Comparison of ENCODE assay signal across 24 cellular contexts in the genomic region with DNA sequence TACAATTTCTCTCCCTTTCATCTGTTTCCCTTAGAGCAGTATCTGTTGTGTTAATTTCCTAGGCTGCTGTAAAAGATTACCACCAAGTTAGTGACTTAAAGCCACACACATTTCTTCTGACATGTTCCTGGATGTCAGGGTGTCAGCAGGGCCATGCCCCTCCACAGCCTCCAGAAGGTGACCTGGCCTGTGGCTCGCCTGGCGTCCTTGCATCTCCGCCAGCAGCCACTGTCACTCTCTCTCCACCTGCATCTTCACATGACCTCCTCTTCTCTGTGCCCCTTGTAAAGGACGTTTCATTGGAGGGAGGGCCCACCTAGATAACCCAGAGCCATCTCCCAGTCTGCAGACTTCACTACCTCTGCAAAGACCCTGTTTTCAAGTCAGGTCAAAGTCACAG.
DNase-seq lines count a peak whose midpoint lies in the region; ATAC-seq, FAIRE-seq and TF ChIP-seq lines count a peak whose summit lies in the region.
"Had no signal": no experiment of that assay in that cellular context is flagged by ENCODE, and none has a peak within 500 bp of the region (broad histone marks: within the 10 kb centered on the region; RNA-seq: fewer than 3 reads in every experiment).

No MANE protein-coding gene starts in this region.

- intact Hi-C loops in GM12878 (cut with micrococcal nuclease; ENCODE audit: unreplicated experiment): no loop called here

- TF ChIP-seq RAD21 in GM12878 (IDR thresholded peaks at IDR 0.05; ENCODE audit: insufficient read depth, low read depth, low read length): no peak

- H3K27ac ChIP-seq in Karpas-422 (ENCODE audit: low read length) (no peak overlapping the region), GM12878 (ENCODE audit: control insufficient read depth, insufficient read depth) (no peak overlapping the region), osteoblast (ENCODE audit: low read depth, low read length) (no peak overlapping the region)
- H3K27ac ChIP-seq: BLaER1 treated with 17β-estradiol and CSF1 and Interleukin-3, amounts not matched to agents 10 nM and 100 nM had no signal

- POLR2A ChIA-PET in GM12878 (lab: Charles Lee): no interaction called here

- no peak overlapping the region for H3K4me2 ChIP-seq in Karpas-422 (ENCODE audit: low read depth, low read length, poor library complexity, severe bottlenecking)
- no peak overlapping the region for H3K4me2 ChIP-seq in GM12878 (ENCODE audit: control insufficient read depth, insufficient read depth)
- no peak overlapping the region for H3K4me2 ChIP-seq in osteoblast (ENCODE audit: insufficient read depth, low read length)
- H3K4me2 ChIP-seq: BLaER1 treated with 17β-estradiol and CSF1 and Interleukin-3, amounts not matched to agents 10 nM and 100 nM had no signal

- TF ChIP-seq CTCF in GM12878 (IDR thresholded peaks at IDR 0.05 in 2 of 3, conservative IDR thresholded peaks at IDR 0.05 in 1 of 3; ENCODE audit: control insufficient read depth in 2 of 3, extremely low read depth in 1 of 3, insufficient read depth in 1 of 3, low read depth in 3 of 3, low read length in 3 of 3) (no peak), nephron progenitor cell (IDR thresholded peaks at IDR 0.05) (no peak), osteoblast (IDR thresholded peaks at IDR 0.05; ENCODE audit: extremely low read depth, low read depth, low read length) (no peak)

- H3K4me3 ChIP-seq in Karpas-422 (ENCODE audit: low read length) (no peak overlapping the region), GM12878 (no peak overlapping the region), osteoblast (ENCODE audit: insufficient read depth, low read length) (no peak overlapping the region)
- H3K4me3 ChIP-seq: BLaER1 treated with 17β-estradiol and CSF1 and Interleukin-3, amounts not matched to agents 10 nM and 100 nM; HAP-1 had no signal

- CTCF ChIA-PET in GM12878 (lab: Yijun Ruan, JAX): no interaction called here

- peaks cover 9% of the 10 kb centered on the region for H3K4me1 Mint-ChIP-seq in nephron progenitor cell
- H3K4me1 Mint-ChIP-seq: CD14-positive monocyte had no signal

- H3K36me3 Mint-ChIP-seq in nephron progenitor cell (ENCODE audit: low read depth): no peaks in the 10 kb centered on the region
- H3K36me3 Mint-ChIP-seq: CD14-positive monocyte had no signal

- RAD21 ChIA-PET in GM12878 (lab: Charles Lee; ENCODE audit: unreplicated experiment): no interaction called here

- WGBS in GM12878 (ENCODE audit: insufficient coverage, insufficient replicate concordance, low lambda C conversion rate, missing lambda C conversion rate): 65% methylated on average over 4 of the region's 4 CpGs

- ATAC-seq in GM12878: no peak
- ATAC-seq in GM18909 (IDR thresholded peaks at IDR 0.05; ENCODE audit: poor library complexity, unreplicated experiment): no peak

- H3K4me3 Mint-ChIP-seq in nephron progenitor cell: no peak overlapping the region
- H3K4me3 Mint-ChIP-seq: CD14-positive monocyte; CD4-positive, alpha-beta T cell; CD8-positive, alpha-beta memory T cell; HFFc6 had no signal

- DNase-seq in Karpas-422 (peak; percentile 14), GM12878 (ENCODE audit: low read depth, low spot score) (no peak), nephron progenitor cell (no peak), urothelium cell line (ENCODE audit: low spot score) (no peak), ACHN (no peak), osteoblast (ENCODE audit: insufficient read length, low spot score, missing footprints) (no peak)
- DNase-seq: AML-193; BE2C; CD4-positive, alpha-beta T cell; CD8-positive, alpha-beta memory T cell; DMS 273 treated with DMSO at 0.1 percent for 48 hours; DMS79; EL; GDM1; GOT3; HFFc6 had no signal

- no peak for TF ChIP-seq EP300 in GM12878 (IDR thresholded peaks at IDR 0.05; ENCODE audit: borderline replicate concordance in 1 of 2, control insufficient read depth in 1 of 2, low read depth in 2 of 2, low read length in 2 of 2)

- peak overlapping the region; percentile 37 for H3K27ac Mint-ChIP-seq in nephron progenitor cell
- H3K27ac Mint-ChIP-seq: CD14-positive monocyte; CD4-positive, alpha-beta T cell; HFFc6 had no signal

- BruUV-seq in GM12878 (replicated peaks; lab: Mats Ljungman, UMichigan): no TSS peak

- in situ Hi-C loops in GM12878 (cut with MboI): no loop called here
- in situ Hi-C loops in ACHN (cut with HindIII; ENCODE audit: low pct_ligation_motif_present, low pct_unique_long_range_greater_than_20kb, low sequenced_read_pairs): no loop called here

- H3K36me3 ChIP-seq in Karpas-422 (ENCODE audit: insufficient read depth, low read length) (no peaks in the 10 kb centered on the region), GM12878 (ENCODE audit: control insufficient read depth in 2 of 2, insufficient read depth in 2 of 2, low read length in 1 of 2) (no peaks in the 10 kb centered on the region), osteoblast (ENCODE audit: insufficient read depth, low read length) (no peaks in the 10 kb centered on the region)
- H3K36me3 ChIP-seq: BE2C; BLaER1 treated with 17β-estradiol and CSF1 and Interleukin-3, amounts not matched to agents 10 nM and 100 nM; HAP-1 had no signal

- no peak overlapping the region for H2AFZ ChIP-seq in Karpas-422 (ENCODE audit: low read length)
- H2AFZ ChIP-seq in GM12878 (ENCODE audit: control insufficient read depth, low read depth, low read length): no peak overlapping the region
- no peak overlapping the region for H2AFZ ChIP-seq in osteoblast (ENCODE audit: low read length)

- H3K4me1 ChIP-seq in Karpas-422 (ENCODE audit: low read length) (no peaks in the 10 kb centered on the region), GM12878 (ENCODE audit: control insufficient read depth, insufficient read depth, low read length) (peaks cover 6% of the 10 kb centered on the region), osteoblast (ENCODE audit: insufficient read depth, low read length) (no peaks in the 10 kb centered on the region)
- H3K4me1 ChIP-seq: BE2C; BLaER1 treated with 17β-estradiol and CSF1 and Interleukin-3, amounts not matched to agents 10 nM and 100 nM; HAP-1 had no signal

- no peaks in the 10 kb centered on the region for H3K9me2 ChIP-seq in Karpas-422 (replicated peaks; ENCODE audit: insufficient read depth, low read length)

- H3K27me3 ChIP-seq in Karpas-422 (ENCODE audit: low read length) (no peaks in the 10 kb centered on the region), GM12878 (replicated peaks in 1 of 2; ENCODE audit: control insufficient read depth in 2 of 2, insufficient read depth in 2 of 2, low read length in 1 of 2) (no peaks in the 10 kb centered on the region), osteoblast (ENCODE audit: insufficient read depth, low read length) (no peaks in the 10 kb centered on the region)
- H3K27me3 ChIP-seq: BE2C; BLaER1 treated with 17β-estradiol and CSF1 and Interleukin-3, amounts not matched to agents 10 nM and 100 nM had no signal

- H3K9me3 Mint-ChIP-seq in nephron progenitor cell: no peaks in the 10 kb centered on the region
- H3K9me3 Mint-ChIP-seq: CD14-positive monocyte; CD4-positive, alpha-beta T cell; HFFc6 had no signal

- H3K9ac ChIP-seq in Karpas-422 (ENCODE audit: low read length) (no peak overlapping the region), GM12878 (ENCODE audit: control insufficient read depth, insufficient read depth, low read length) (no peak overlapping the region)
- H3K9ac ChIP-seq: BLaER1 treated with 17β-estradiol and CSF1 and Interleukin-3, amounts not matched to agents 10 nM and 100 nM had no signal

- H3K9me3 ChIP-seq in Karpas-422 (ENCODE audit: low read length): no peaks in the 10 kb centered on the region
- no peaks in the 10 kb centered on the region for H3K9me3 ChIP-seq in GM12878 (replicated peaks; ENCODE audit: control insufficient read depth, insufficient read depth, low read length)
- H3K9me3 ChIP-seq in osteoblast (ENCODE audit: low read depth, low read length): no peaks in the 10 kb centered on the region
- H3K9me3 ChIP-seq: BE2C; BLaER1 treated with 17β-estradiol and CSF1 and Interleukin-3, amounts not matched to agents 10 nM and 100 nM; HAP-1 had no signal

- no peaks in the 10 kb centered on the region for H4K20me1 ChIP-seq in Karpas-422 (ENCODE audit: insufficient read depth, low read depth, low read length)
- no peaks in the 10 kb centered on the region for H4K20me1 ChIP-seq in GM12878 (ENCODE audit: control insufficient read depth, insufficient read depth)
- no peaks in the 10 kb centered on the region for H4K20me1 ChIP-seq in osteoblast (ENCODE audit: insufficient read depth, low read length)
- H4K20me1 ChIP-seq: BLaER1 treated with 17β-estradiol and CSF1 and Interleukin-3, amounts not matched to agents 10 nM and 100 nM had no signal

- TF ChIP-seq POLR2A in GM12878 (IDR thresholded peaks at IDR 0.05; ENCODE audit: low read depth, low read length): no peak

- peaks cover 3% of the 10 kb centered on the region for H3K27me3 Mint-ChIP-seq in nephron progenitor cell (ENCODE audit: low read depth, poor library complexity)
- H3K27me3 Mint-ChIP-seq: CD4-positive, alpha-beta T cell had no signal

- SMC1A ChIA-PET in GM12878 (lab: Charles Lee; ENCODE audit: uncharacterized antibody, unreplicated experiment): no interaction called here

- FAIRE-seq in GM12878 (lab: Jason Lieb, UNC): peak; percentile 35
- FAIRE-seq in urothelium cell line (lab: Jason Lieb, UNC): peak; percentile 46
- FAIRE-seq: D721Med, GM12891, GM18507, H54 had no signal

- no peaks in the 10 kb centered on the region for H3K79me2 ChIP-seq in Karpas-422 (ENCODE audit: low read length)
- H3K79me2 ChIP-seq in GM12878 (ENCODE audit: control insufficient read depth, insufficient read depth, low read length): no peaks in the 10 kb centered on the region
- no peaks in the 10 kb centered on the region for H3K79me2 ChIP-seq in osteoblast (ENCODE audit: insufficient read depth, low read length)

TF ChIP-seq in GM12878, 131 proteins besides CTCF, POLR2A, EP300 and RAD21 (continues in another document):
- TF ChIP-seq BACH1 (IDR thresholded peaks at IDR 0.05; ENCODE audit: borderline replicate concordance) (no peak), ASH2L (IDR thresholded peaks at IDR 0.05; ENCODE audit: borderline replicate concordance, low read depth) (no peak), POLR2AphosphoS2 (IDR thresholded peaks at IDR 0.05; ENCODE audit: low read depth, low read length) (no peak), MTA2 (IDR thresholded peaks at IDR 0.05; ENCODE audit: low read depth) (no peak), YBX1 (IDR thresholded peaks at IDR 0.05) (no peak)
